Comparison of ENCODE assay signal across 1 cellular context in the genomic region with DNA sequence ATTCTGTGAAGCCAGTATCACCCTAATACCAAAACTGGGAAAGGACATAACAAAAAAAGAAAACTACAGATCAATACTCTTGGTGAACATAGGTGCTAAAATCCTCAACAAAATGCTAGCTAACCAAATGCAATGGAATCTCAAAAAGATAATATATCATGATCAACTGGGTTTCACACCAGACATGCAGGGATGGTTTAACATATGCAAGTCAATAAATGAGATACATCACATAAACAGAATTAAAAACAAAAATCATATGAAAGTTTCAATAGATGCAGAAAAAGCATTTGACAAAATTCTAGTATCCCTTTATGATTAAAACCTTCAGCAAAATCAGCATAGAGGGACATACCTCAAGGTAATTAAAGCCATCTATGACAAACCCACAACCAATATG.
TF ChIP-seq lines count a peak whose summit lies in the region.

No MANE protein-coding gene starts in this region.

TF ChIP-seq in GM23338, 12 proteins besides CTCF, POLR2A, EP300 and RAD21 (continued from another document):
- TF ChIP-seq, protein P1, sequence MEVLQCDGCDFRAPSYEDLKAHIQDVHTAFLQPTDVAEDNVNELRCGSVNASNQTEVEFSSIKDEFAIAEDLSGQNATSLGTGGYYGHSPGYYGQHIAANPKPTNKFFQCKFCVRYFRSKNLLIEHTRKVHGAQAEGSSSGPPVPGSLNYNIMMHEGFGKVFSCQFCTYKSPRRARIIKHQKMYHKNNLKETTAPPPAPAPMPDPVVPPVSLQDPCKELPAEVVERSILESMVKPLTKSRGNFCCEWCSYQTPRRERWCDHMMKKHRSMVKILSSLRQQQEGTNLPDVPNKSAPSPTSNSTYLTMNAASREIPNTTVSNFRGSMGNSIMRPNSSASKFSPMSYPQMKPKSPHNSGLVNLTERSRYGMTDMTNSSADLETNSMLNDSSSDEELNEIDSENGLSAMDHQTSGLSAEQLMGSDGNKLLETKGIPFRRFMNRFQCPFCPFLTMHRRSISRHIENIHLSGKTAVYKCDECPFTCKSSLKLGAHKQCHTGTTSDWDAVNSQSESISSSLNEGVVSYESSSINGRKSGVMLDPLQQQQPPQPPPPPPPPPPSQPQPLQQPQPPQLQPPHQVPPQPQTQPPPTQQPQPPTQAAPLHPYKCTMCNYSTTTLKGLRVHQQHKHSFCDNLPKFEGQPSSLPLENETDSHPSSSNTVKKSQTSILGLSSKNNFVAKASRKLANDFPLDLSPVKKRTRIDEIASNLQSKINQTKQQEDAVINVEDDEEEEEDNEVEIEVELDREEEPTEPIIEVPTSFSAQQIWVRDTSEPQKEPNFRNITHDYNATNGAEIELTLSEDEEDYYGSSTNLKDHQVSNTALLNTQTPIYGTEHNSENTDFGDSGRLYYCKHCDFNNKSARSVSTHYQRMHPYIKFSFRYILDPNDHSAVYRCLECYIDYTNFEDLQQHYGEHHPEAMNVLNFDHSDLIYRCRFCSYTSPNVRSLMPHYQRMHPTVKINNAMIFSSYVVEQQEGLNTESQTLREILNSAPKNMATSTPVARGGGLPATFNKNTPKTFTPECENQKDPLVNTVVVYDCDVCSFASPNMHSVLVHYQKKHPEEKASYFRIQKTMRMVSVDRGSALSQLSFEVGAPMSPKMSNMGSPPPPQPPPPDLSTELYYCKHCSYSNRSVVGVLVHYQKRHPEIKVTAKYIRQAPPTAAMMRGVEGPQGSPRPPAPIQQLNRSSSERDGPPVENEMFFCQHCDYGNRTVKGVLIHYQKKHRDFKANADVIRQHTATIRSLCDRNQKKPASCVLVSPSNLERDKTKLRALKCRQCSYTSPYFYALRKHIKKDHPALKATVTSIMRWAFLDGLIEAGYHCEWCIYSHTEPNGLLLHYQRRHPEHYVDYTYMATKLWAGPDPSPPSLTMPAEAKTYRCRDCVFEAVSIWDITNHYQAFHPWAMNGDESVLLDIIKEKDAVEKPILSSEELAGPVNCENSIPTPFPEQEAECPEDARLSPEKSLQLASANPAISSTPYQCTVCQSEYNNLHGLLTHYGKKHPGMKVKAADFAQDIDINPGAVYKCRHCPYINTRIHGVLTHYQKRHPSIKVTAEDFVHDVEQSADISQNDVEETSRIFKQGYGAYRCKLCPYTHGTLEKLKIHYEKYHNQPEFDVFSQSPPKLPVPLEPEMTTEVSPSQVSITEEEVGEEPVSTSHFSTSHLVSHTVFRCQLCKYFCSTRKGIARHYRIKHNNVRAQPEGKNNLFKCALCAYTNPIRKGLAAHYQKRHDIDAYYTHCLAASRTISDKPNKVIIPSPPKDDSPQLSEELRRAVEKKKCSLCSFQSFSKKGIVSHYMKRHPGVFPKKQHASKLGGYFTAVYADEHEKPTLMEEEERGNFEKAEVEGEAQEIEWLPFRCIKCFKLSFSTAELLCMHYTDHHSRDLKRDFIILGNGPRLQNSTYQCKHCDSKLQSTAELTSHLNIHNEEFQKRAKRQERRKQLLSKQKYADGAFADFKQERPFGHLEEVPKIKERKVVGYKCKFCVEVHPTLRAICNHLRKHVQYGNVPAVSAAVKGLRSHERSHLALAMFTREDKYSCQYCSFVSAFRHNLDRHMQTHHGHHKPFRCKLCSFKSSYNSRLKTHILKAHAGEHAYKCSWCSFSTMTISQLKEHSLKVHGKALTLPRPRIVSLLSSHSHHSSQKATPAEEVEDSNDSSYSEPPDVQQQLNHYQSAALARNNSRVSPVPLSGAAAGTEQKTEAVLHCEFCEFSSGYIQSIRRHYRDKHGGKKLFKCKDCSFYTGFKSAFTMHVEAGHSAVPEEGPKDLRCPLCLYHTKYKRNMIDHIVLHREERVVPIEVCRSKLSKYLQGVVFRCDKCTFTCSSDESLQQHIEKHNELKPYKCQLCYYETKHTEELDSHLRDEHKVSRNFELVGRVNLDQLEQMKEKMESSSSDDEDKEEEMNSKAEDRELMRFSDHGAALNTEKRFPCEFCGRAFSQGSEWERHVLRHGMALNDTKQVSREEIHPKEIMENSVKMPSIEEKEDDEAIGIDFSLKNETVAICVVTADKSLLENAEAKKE (CRISPR knock-in tag; IDR thresholded peaks at IDR 0.05) = no peak
- TF ChIP-seq ZNF114 (CRISPR knock-in tag; IDR thresholded peaks at IDR 0.05) (no peak), POLR2AphosphoS5 (IDR thresholded peaks at IDR 0.05; ENCODE audit: low read depth) (no peak), NANOG (IDR thresholded peaks at IDR 0.05; ENCODE audit: borderline replicate concordance) (no peak), EZH2 (IDR thresholded peaks at IDR 0.05; ENCODE audit: low read depth, unreplicated experiment) (no peak)
- TF ChIP-seq, protein P2, sequence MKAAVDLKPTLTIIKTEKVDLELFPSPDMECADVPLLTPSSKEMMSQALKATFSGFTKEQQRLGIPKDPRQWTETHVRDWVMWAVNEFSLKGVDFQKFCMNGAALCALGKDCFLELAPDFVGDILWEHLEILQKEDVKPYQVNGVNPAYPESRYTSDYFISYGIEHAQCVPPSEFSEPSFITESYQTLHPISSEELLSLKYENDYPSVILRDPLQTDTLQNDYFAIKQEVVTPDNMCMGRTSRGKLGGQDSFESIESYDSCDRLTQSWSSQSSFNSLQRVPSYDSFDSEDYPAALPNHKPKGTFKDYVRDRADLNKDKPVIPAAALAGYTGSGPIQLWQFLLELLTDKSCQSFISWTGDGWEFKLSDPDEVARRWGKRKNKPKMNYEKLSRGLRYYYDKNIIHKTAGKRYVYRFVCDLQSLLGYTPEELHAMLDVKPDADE (IDR thresholded peaks at IDR 0.05) = no peak
